Comparison of ENCODE assay signal across 1 cellular context in genomic region chr11:30143098-30143705, GRCh38.
TF ChIP-seq lines count a peak whose summit lies in the region.

No MANE protein-coding gene starts in this region.

TF ChIP-seq in H1, 55 proteins besides CTCF, POLR2A, EP300 and RAD21 (continued from another document):
- TF ChIP-seq CHD7 (IDR thresholded peaks at IDR 0.05; ENCODE audit: insufficient replicate concordance, low read length) (no peak), RFX5 (IDR thresholded peaks at IDR 0.05; ENCODE audit: borderline replicate concordance, low read depth, low read length) (no peak), CHD1 (IDR thresholded peaks at IDR 0.05; ENCODE audit: low read depth, low read length) (no peak), POU5F1 (IDR thresholded peaks at IDR 0.05; ENCODE audit: low read depth, low read length) (no peak), KDM4A (IDR thresholded peaks at IDR 0.05; ENCODE audit: low read depth, low read length, severe bottlenecking) (no peak), KDM5A (IDR thresholded peaks at IDR 0.05; ENCODE audit: low read length) (no peak), CBX8 (IDR thresholded peaks at IDR 0.05; ENCODE audit: borderline replicate concordance, low read depth, low read length) (no peak), CHD2 (IDR thresholded peaks at IDR 0.05; ENCODE audit: low read length) (no peak), RNF2 (IDR thresholded peaks at IDR 0.05; ENCODE audit: borderline replicate concordance, low read depth, low read length, missing control alignments, poor library complexity, severe bottlenecking) (no peak), SIN3A (conservative IDR thresholded peaks at IDR 0.05 in 1 of 2, IDR thresholded peaks at IDR 0.05 in 1 of 2; ENCODE audit: low read depth in 1 of 2, low read length in 2 of 2) (no peak)
